ENCODE assay signal across 12 cellular contexts in the genomic region with DNA sequence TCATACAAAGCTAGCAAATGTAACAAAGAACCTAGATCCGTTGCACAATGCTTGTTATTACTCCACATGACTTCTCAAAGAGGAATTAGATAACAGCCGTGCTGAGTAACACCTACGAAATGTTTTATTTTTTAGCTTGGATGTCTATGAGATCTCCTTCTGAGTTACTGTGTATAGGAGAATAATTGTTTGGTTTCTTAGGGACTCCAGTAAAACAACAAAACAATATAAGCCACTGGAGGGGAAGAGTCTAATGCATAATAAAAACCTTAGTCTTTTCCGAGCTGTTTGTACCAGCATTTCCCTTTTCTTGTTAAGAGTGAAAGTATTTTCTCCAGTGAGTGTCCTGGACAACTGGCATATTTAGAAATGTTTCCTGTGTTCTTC. TPM values are rescaled to one million over a fixed set of nuclear protein-coding genes. Genes with fewer than 3 reads are reported as not detected.
A peak's percentile ranks its signal among the peaks of the same experiment; 100 is the strongest.
DNase-seq lines count a peak whose midpoint lies in the region; ATAC-seq, FAIRE-seq and TF ChIP-seq lines count a peak whose summit lies in the region.
"Had no signal": no experiment of that assay in that cellular context is flagged by ENCODE, and none has a peak within 500 bp of the region (broad histone marks: within the 10 kb centered on the region; RNA-seq: fewer than 3 reads in every experiment).

No MANE protein-coding gene starts in this region.

- WGBS in heart left ventricle, 4 donors = 37 to 49% (median 40%) methylated on average over 4 of the region's 4 CpGs
- 44% methylated on average over 4 of the region's 4 CpGs for WGBS in K562 (ENCODE audit: insufficient coverage, low coverage, missing lambda C conversion rate)

- no peak for TF ChIP-seq RAD21 in K562 (CRISPR knock-in tag; conservative IDR thresholded peaks at IDR 0.05 in 1 of 2, IDR thresholded peaks at IDR 0.05 in 1 of 2)

- H3K27me3 ChIP-seq in heart left ventricle = no peaks in the 10 kb centered on the region
- no peaks in the 10 kb centered on the region for H3K27me3 ChIP-seq in K562 (ENCODE audit: control insufficient read depth in 2 of 2, insufficient read depth in 2 of 2, low read length in 2 of 2)
- H3K27me3 ChIP-seq in left lung = no peaks in the 10 kb centered on the region
- no peaks in the 10 kb centered on the region for H3K27me3 ChIP-seq in uterus
- no peaks in the 10 kb centered on the region for H3K27me3 ChIP-seq in BE2C

- peaks cover 0 to 43% (median 27%) of the 10 kb centered on the region in 12 donors for H3K4me1 ChIP-seq in heart left ventricle
- peaks cover 0 to 18% of the 10 kb centered on the region in 2 experiments; a peak in 4 of 5 replicates for H3K4me1 ChIP-seq in K562 (replicated peaks in 1 of 2; ENCODE audit: control insufficient read depth in 2 of 2, insufficient read depth in 2 of 2, low read length in 2 of 2)
- H3K4me1 ChIP-seq in left lung = peaks cover 5 to 39% of the 10 kb centered on the region in 2 donors
- peaks cover 0 to 13% of the 10 kb centered on the region in 2 donors for H3K4me1 ChIP-seq in uterus
- H3K4me1 ChIP-seq in BE2C = no peaks in the 10 kb centered on the region
- H3K4me1 ChIP-seq: A549 had no signal

- TF ChIP-seq CTCF in heart left ventricle (IDR thresholded peaks at IDR 0.05) = no peak
- TF ChIP-seq CTCF in K562 (IDR thresholded peaks at IDR 0.05 in 2 of 3, conservative IDR thresholded peaks at IDR 0.05 in 1 of 3; ENCODE audit: insufficient read depth in 2 of 3, low read depth in 1 of 3, low read length in 3 of 3) = no peak
- no peak for TF ChIP-seq CTCF in left lung (IDR thresholded peaks at IDR 0.05)
- no peak for TF ChIP-seq CTCF in uterus (IDR thresholded peaks at IDR 0.05)
- TF ChIP-seq CTCF in BE2C (IDR thresholded peaks at IDR 0.05; ENCODE audit: low read depth, low read length) = no peak

- in situ Hi-C loops in K562 (cut with MboI) = no loop called here

- no peaks in the 10 kb centered on the region for H4K20me1 ChIP-seq in K562 (replicated peaks; ENCODE audit: control insufficient read depth, insufficient read depth, low read length)

- no peak for FAIRE-seq in K562 (lab: Jason Lieb, UNC)
- FAIRE-seq: A549 had no signal

- no peak overlapping the region for H3K9ac ChIP-seq in K562 (ENCODE audit: insufficient read depth in 1 of 2, low read depth in 2 of 2, low read length in 2 of 2)

- no peak overlapping the region for H2AFZ ChIP-seq in K562 (ENCODE audit: low read depth, low read length)

- H3K9me3 ChIP-seq in heart left ventricle (no peaks in the 10 kb centered on the region), K562 (replicated peaks; ENCODE audit: control insufficient read depth, insufficient read depth, low read depth, low read length) (no peaks in the 10 kb centered on the region), left lung (no peaks in the 10 kb centered on the region), uterus (no peaks in the 10 kb centered on the region), BE2C (no peaks in the 10 kb centered on the region)
- H3K9me3 ChIP-seq: A549 had no signal

- no peaks in the 10 kb centered on the region for H3K9me1 ChIP-seq in K562 (ENCODE audit: control insufficient read depth, insufficient read depth, low read length)

- TF ChIP-seq POLR2A in heart left ventricle (IDR thresholded peaks at IDR 0.05) = no peak
- no peak for TF ChIP-seq POLR2A in K562 (conservative IDR thresholded peaks at IDR 0.05)
- no peak for TF ChIP-seq POLR2A in uterus (IDR thresholded peaks at IDR 0.05)

- DNase-seq in heart left ventricle = no peak
- no peak for DNase-seq in Right ventricle myocardium superior
- no peak for DNase-seq in K562 (ENCODE audit: extremely low read depth in 1 of 4, low spot score in 3 of 4)
- no peak for DNase-seq in left lung
- no peak for DNase-seq in uterus
- DNase-seq in kidney glomerular epithelial cell (lab: John Stamatoyannopoulos, UW) = no peak
- DNase-seq in BE2C = no peak
- DNase-seq: cortex of kidney, NCI-H2107 had no signal

- ATAC-seq in heart left ventricle (peak in 3 of 4 donors; percentile 35 to 54 (median 49)), Right ventricle myocardium superior (ENCODE audit: poor library complexity) (no peak), K562 (no peak), left lung (peak; percentile 78), GM18517 (IDR thresholded peaks at IDR 0.05; ENCODE audit: unreplicated experiment) (no peak)
- ATAC-seq: A549, SK-N-SH treated with all-trans-retinoic acid at 6 μM for 48 hours had no signal

- no TSS peak for BruUV-seq in K562 (replicated peaks; lab: Mats Ljungman, UMichigan)

- CTCF ChIA-PET in K562 (lab: Yijun Ruan, JAX; ENCODE audit: low intra/inter-chr PET ratio) = no interaction called here

- H3K79me2 ChIP-seq in K562 (ENCODE audit: control insufficient read depth, insufficient read depth, low read length) = peaks cover 49% of the 10 kb centered on the region

- POLR2A ChIA-PET in K562 (lab: Yijun Ruan, JAX) = interaction anchor here (0.9 to 1.9 kb wide), 3 partner anchors 11 to 16 kb away, joined by 3 to 8 read pairs (median 6); no protein-coding TSS in a partner anchor

- peaks cover 0 to 48% (median 35%) of the 10 kb centered on the region in 9 donors for H3K36me3 ChIP-seq in heart left ventricle
- H3K36me3 ChIP-seq in K562 (ENCODE audit: control insufficient read depth, insufficient read depth, low read length) = peaks cover 52% of the 10 kb centered on the region
- peaks cover 0 to 37% of the 10 kb centered on the region in 2 donors for H3K36me3 ChIP-seq in left lung
- no peaks in the 10 kb centered on the region for H3K36me3 ChIP-seq in uterus
- H3K36me3 ChIP-seq in BE2C = peaks cover 3% of the 10 kb centered on the region; the same call in 1 of the 2 replicates

- H3K27ac ChIP-seq in heart left ventricle (peak overlapping the region in 9 of 12 donors; percentile 1 to 61 (median 35)), K562 (ENCODE audit: extremely low read depth, low read depth, low read length) (no peak overlapping the region; the same call in 2 of the 3 replicates), left lung (peak overlapping the region; percentile 65 to 89), uterus (peak overlapping the region; percentile 82 to 92)
- H3K27ac ChIP-seq: A549 had no signal

- H3K4me3 ChIP-seq in heart left ventricle (peak overlapping the region in 7 of 12 donors; percentile 2 to 23 (median 9)), K562 (no peak overlapping the region), left lung (peak overlapping the region in 1 of 2 donors; percentile 24), uterus (peak overlapping the region in 1 of 2 donors; percentile 16), BE2C (ENCODE audit: low read depth, low read length) (no peak overlapping the region)
- H3K4me3 ChIP-seq: A549 had no signal

- no peak for TF ChIP-seq EP300 in K562 (IDR thresholded peaks at IDR 0.05; ENCODE audit: low read length)

- H3K4me2 ChIP-seq in K562 (ENCODE audit: insufficient read depth, low read length) = no peak overlapping the region
- H3K4me2 ChIP-seq: A549 had no signal

- intact Hi-C loops in heart left ventricle (cut with DNase I) (no loop called here), Right ventricle myocardium superior (cut with DNase I) (no loop called here), K562 (cut with micrococcal nuclease) (no loop called here), left lung (cut with DNase I) (no loop called here), uterus (cut with DNase I; ENCODE audit: low total_unique reads) (no loop called here)

RNA-seq across cellular contexts. Expression of gene SNAP23, which starts 15.6 kb away (rescaled TPM):
- total RNA-seq in heart left ventricle (10 to 100 TPM; 29.9 to 74.8 (median 43.3) TPM), Right ventricle myocardium superior (21.2 TPM), K562 (2014; rRNA removed) (71.6 and 79.2 TPM in 2 replicates), K562 (2014; rRNA removed; fragmentation: Illumina TruSeq; extraction: Trizol) (123 and 151 TPM in 2 replicates), K562 (2015; rRNA removed; fragmentation: Illumina TruSeq; extraction: Trizol) (139 and 146 TPM in 2 replicates), K562 (2021) (74.5 and 78.9 TPM in 2 replicates), left lung (10 to 100 TPM; 89.9 to 96.3 TPM), uterus (100 to 1,000 TPM in 1 of 4 donors, 10 to 100 TPM in 3; 79.1 to 155 (median 84.2) TPM)
- polyA plus RNA-seq in heart left ventricle (10 to 100 TPM; 28.6 to 37.6 TPM), K562 (2011; rRNA removed) (86.1 and 130 TPM in 2 replicates), K562 (2014; fragmentation: Illumina TruSeq; extraction: Trizol) (168 and 223 TPM in 2 replicates), K562 (2014; fragmentation: Nextera tagmentation; extraction: Ambion mirVana) (100 to 1,000 TPM in 1 of 2 experiments, 10 to 100 TPM in 1; 84.1 to 117 TPM), K562 (2014; rRNA removed) (105 and 120 TPM in 2 replicates)
- 73.6 and 212 TPM in 2 replicates for total RNA-seq in K562 (2011; cell fraction: chromatin; rRNA removed; ENCODE audit: low replicate concordance)
- 47.9 and 52.2 TPM in 2 replicates for total RNA-seq in K562 (2011; cell fraction: nucleolus; rRNA removed)
- 117 and 168 TPM in 2 replicates for total RNA-seq in K562 (2011; cell fraction: nucleoplasm; rRNA removed)
- polyA plus RNA-seq in K562 (2011; cell fraction: cytosol; rRNA removed) = 29.4 and 62.8 TPM in 2 replicates
- 35.7 and 48.2 TPM in 2 replicates for polyA plus RNA-seq in K562 (2011; cell fraction: nucleus; rRNA removed)
- 89.0 and 148 TPM in 2 replicates for polyA plus RNA-seq in K562 (2012)
- polyA minus RNA-seq in K562 (2011; rRNA and poly(A)+ RNA removed) = 112 and 131 TPM in 2 replicates
- polyA minus RNA-seq in K562 (2011; cell fraction: cytosol; rRNA and poly(A)+ RNA removed) = 45.5 and 56.4 TPM in 2 replicates
- 24.9 and 45.7 TPM in 2 replicates for polyA minus RNA-seq in K562 (2011; cell fraction: nucleus; rRNA and poly(A)+ RNA removed)
- polyA plus RNA-seq in BE2C (2012; ENCODE audit: insufficient read depth, insufficient read length, low read depth) = 74.8 TPM

RNA-seq across cellular contexts. Expression of gene ZNF106, which starts 20.1 kb away (rescaled TPM):
- 100 to 1,000 TPM; 335 to 999 (median 717) TPM for total RNA-seq in heart left ventricle
- 100 to 1,000 TPM; 135 to 196 TPM for polyA plus RNA-seq in heart left ventricle
- total RNA-seq in Right ventricle myocardium superior = 479 TPM
- total RNA-seq in K562 (2011; cell fraction: chromatin; rRNA removed; ENCODE audit: low replicate concordance) = 30.6 and 82.8 TPM in 2 replicates
- 20.7 and 26.5 TPM in 2 replicates for total RNA-seq in K562 (2011; cell fraction: nucleolus; rRNA removed)
- total RNA-seq in K562 (2011; cell fraction: nucleoplasm; rRNA removed) = 35.7 and 51.1 TPM in 2 replicates
- total RNA-seq in K562 (2014; rRNA removed) = 26.2 and 29.3 TPM in 2 replicates
- total RNA-seq in K562 (2014; rRNA removed; fragmentation: Illumina TruSeq; extraction: Trizol) = 55.3 and 60.3 TPM in 2 replicates
- 40.5 and 46.0 TPM in 2 replicates for total RNA-seq in K562 (2015; rRNA removed; fragmentation: Illumina TruSeq; extraction: Trizol)
- 43.3 and 43.8 TPM in 2 replicates for total RNA-seq in K562 (2021)
- polyA plus RNA-seq in K562 (2011; rRNA removed) = 28.2 and 33.7 TPM in 2 replicates
- polyA plus RNA-seq in K562 (2011; cell fraction: cytosol; rRNA removed) = 22.3 and 28.3 TPM in 2 replicates
- 13.2 and 17.5 TPM in 2 replicates for polyA plus RNA-seq in K562 (2011; cell fraction: nucleus; rRNA removed)
- 20.1 and 25.8 TPM in 2 replicates for polyA plus RNA-seq in K562 (2012)
- polyA plus RNA-seq in K562 (2014; fragmentation: Illumina TruSeq; extraction: Trizol) = 35.8 and 42.9 TPM in 2 replicates
- 10 to 100 TPM; 15.6 to 17.4 TPM for polyA plus RNA-seq in K562 (2014; fragmentation: Nextera tagmentation; extraction: Ambion mirVana)
- 14.4 and 16.4 TPM in 2 replicates for polyA plus RNA-seq in K562 (2014; rRNA removed)
- 107 and 171 TPM in 2 replicates for polyA minus RNA-seq in K562 (2011; rRNA and poly(A)+ RNA removed)
- polyA minus RNA-seq in K562 (2011; cell fraction: cytosol; rRNA and poly(A)+ RNA removed) = 28.3 and 40.1 TPM in 2 replicates
- 15.1 and 27.8 TPM in 2 replicates for polyA minus RNA-seq in K562 (2011; cell fraction: nucleus; rRNA and poly(A)+ RNA removed)
- 100 to 1,000 TPM in 1 of 2 donors, 10 to 100 TPM in 1; 93.1 to 106 TPM for total RNA-seq in left lung
- total RNA-seq in uterus = 10 to 100 TPM; 56.6 to 95.0 (median 72.0) TPM
- polyA plus RNA-seq in BE2C (2012; ENCODE audit: insufficient read depth, insufficient read length, low read depth) = 23.8 TPM

RNA-seq across cellular contexts. Expression of gene LRRC57, which starts 37.6 kb away (rescaled TPM):
- total RNA-seq in heart left ventricle = 10 to 100 TPM; 10.6 to 25.9 (median 20.0) TPM
- 10 to 100 TPM in 1 of 2 donors, 1 to 10 TPM in 1; 5.2 to 13.7 TPM for polyA plus RNA-seq in heart left ventricle
- total RNA-seq in Right ventricle myocardium superior = 11.9 TPM
- 13.6 and 19.2 TPM in 2 replicates for total RNA-seq in K562 (2011; cell fraction: chromatin; rRNA removed; ENCODE audit: low replicate concordance)
- total RNA-seq in K562 (2011; cell fraction: nucleolus; rRNA removed) = 6.5 and 6.7 TPM in 2 replicates
- total RNA-seq in K562 (2011; cell fraction: nucleoplasm; rRNA removed) = 13.9 and 23.0 TPM in 2 replicates
- total RNA-seq in K562 (2014; rRNA removed) = 7.9 and 9.8 TPM in 2 replicates
- total RNA-seq in K562 (2014; rRNA removed; fragmentation: Illumina TruSeq; extraction: Trizol) = 19.1 and 19.7 TPM in 2 replicates
- 15.4 and 16.1 TPM in 2 replicates for total RNA-seq in K562 (2015; rRNA removed; fragmentation: Illumina TruSeq; extraction: Trizol)
- 18.9 and 20.4 TPM in 2 replicates for total RNA-seq in K562 (2021)
- 14.0 and 14.8 TPM in 2 replicates for polyA plus RNA-seq in K562 (2011; rRNA removed)
- polyA plus RNA-seq in K562 (2011; cell fraction: cytosol; rRNA removed) = 9.5 and 14.7 TPM in 2 replicates
- polyA plus RNA-seq in K562 (2011; cell fraction: nucleus; rRNA removed) = 6.4 and 7.7 TPM in 2 replicates
- polyA plus RNA-seq in K562 (2012) = 10.3 and 17.1 TPM in 2 replicates
- polyA plus RNA-seq in K562 (2014; fragmentation: Illumina TruSeq; extraction: Trizol) = 17.0 and 17.9 TPM in 2 replicates
- 1 to 10 TPM; 3.9 to 7.2 TPM for polyA plus RNA-seq in K562 (2014; fragmentation: Nextera tagmentation; extraction: Ambion mirVana)
- 9.5 and 10.8 TPM in 2 replicates for polyA plus RNA-seq in K562 (2014; rRNA removed)
- 17.0 and 25.0 TPM in 2 replicates for polyA minus RNA-seq in K562 (2011; rRNA and poly(A)+ RNA removed)
- 5.6 and 7.8 TPM in 2 replicates for polyA minus RNA-seq in K562 (2011; cell fraction: cytosol; rRNA and poly(A)+ RNA removed)
- 4.4 and 7.0 TPM in 2 replicates for polyA minus RNA-seq in K562 (2011; cell fraction: nucleus; rRNA and poly(A)+ RNA removed)
- total RNA-seq in left lung = 10 to 100 TPM; 26.7 to 27.9 TPM
- 10 to 100 TPM in 3 of 4 donors, 1 to 10 TPM in 1; 8.7 to 27.1 (median 21.9) TPM for total RNA-seq in uterus
- 23.1 TPM for polyA plus RNA-seq in BE2C (2012; ENCODE audit: insufficient read depth, insufficient read length, low read depth)

RNA-seq across cellular contexts. Expression of gene HAUS2, which starts 37.6 kb away (rescaled TPM):
- total RNA-seq in heart left ventricle (10 to 100 TPM; 10.5 to 27.8 (median 13.7) TPM), Right ventricle myocardium superior (9.1 TPM), K562 (2014; rRNA removed) (30.6 and 37.0 TPM in 2 replicates), K562 (2014; rRNA removed; fragmentation: Illumina TruSeq; extraction: Trizol) (58.6 and 67.7 TPM in 2 replicates), K562 (2015; rRNA removed; fragmentation: Illumina TruSeq; extraction: Trizol) (48.8 and 54.1 TPM in 2 replicates), K562 (2021) (43.3 and 48.9 TPM in 2 replicates), left lung (10 to 100 TPM; 18.4 to 20.5 TPM), uterus (10 to 100 TPM in 2 of 4 donors, 1 to 10 TPM in 2; 3.5 to 28.1 (median 14.6) TPM)
- polyA plus RNA-seq in heart left ventricle (10 to 100 TPM in 1 of 2 donors, 1 to 10 TPM in 1; 8.6 to 18.9 TPM), K562 (2011; rRNA removed) (43.3 and 64.9 TPM in 2 replicates), K562 (2014; fragmentation: Illumina TruSeq; extraction: Trizol) (49.7 and 60.8 TPM in 2 replicates), K562 (2014; fragmentation: Nextera tagmentation; extraction: Ambion mirVana) (10 to 100 TPM; 51.6 to 57.8 TPM), K562 (2014; rRNA removed) (42.8 and 47.7 TPM in 2 replicates)
- 17.7 and 33.3 TPM in 2 replicates for total RNA-seq in K562 (2011; cell fraction: chromatin; rRNA removed; ENCODE audit: low replicate concordance)
- 12.5 and 13.2 TPM in 2 replicates for total RNA-seq in K562 (2011; cell fraction: nucleolus; rRNA removed)
- 19.1 and 35.8 TPM in 2 replicates for total RNA-seq in K562 (2011; cell fraction: nucleoplasm; rRNA removed)
- 14.2 and 23.3 TPM in 2 replicates for polyA plus RNA-seq in K562 (2011; cell fraction: cytosol; rRNA removed)
- polyA plus RNA-seq in K562 (2011; cell fraction: nucleus; rRNA removed) = 8.9 and 9.2 TPM in 2 replicates
- 25.3 and 44.8 TPM in 2 replicates for polyA plus RNA-seq in K562 (2012)
- 36.0 and 41.6 TPM in 2 replicates for polyA minus RNA-seq in K562 (2011; rRNA and poly(A)+ RNA removed)
- polyA minus RNA-seq in K562 (2011; cell fraction: cytosol; rRNA and poly(A)+ RNA removed) = 9.2 and 21.6 TPM in 2 replicates
- polyA minus RNA-seq in K562 (2011; cell fraction: nucleus; rRNA and poly(A)+ RNA removed) = 5.8 and 8.3 TPM in 2 replicates
- 25.6 TPM for polyA plus RNA-seq in BE2C (2012; ENCODE audit: insufficient read depth, insufficient read length, low read depth)

Comparison
In these comparisons a context has a peak if more than half of its experiments do, and no peak if none do; other contexts are left out.
1. ATAC-seq: peak in heart left ventricle (3 of 4) and left lung (single experiment); none in Right ventricle myocardium superior (single experiment), K562 (single experiment) and GM18517 (single experiment).
2. H3K4me3 ChIP-seq: peak in heart left ventricle (7 of 12); none in K562 (single experiment) and BE2C (single experiment).